In the genomic region with DNA sequence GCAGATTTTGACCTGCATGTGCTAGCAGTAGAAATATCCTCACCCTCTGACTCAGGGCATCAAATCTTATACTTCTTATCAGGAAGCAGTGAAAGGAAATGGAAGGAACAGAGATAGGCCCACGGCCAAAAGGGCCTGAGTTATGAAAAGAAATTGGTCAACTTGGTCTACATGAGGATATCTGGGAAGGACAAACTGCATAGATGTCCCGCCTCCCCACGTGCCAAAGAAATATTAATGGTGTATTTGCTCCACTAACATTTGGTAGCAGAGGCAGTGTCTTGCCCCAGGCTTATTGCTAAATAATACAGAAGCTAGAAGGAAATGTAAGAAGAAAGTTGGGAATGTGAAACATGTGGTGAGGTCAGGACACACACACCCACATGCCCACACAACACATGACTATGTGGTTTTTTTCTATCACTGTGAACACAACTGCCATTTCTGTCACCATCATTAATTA, we compare ENCODE assay signal across 16 cellular contexts.
DNase-seq lines count a peak whose midpoint lies in the region; TF ChIP-seq lines count a peak whose summit lies in the region.
"Had no signal": no experiment of that assay in that cellular context is flagged by ENCODE, and none has a peak within 500 bp of the region (broad histone marks: within the 10 kb centered on the region; RNA-seq: fewer than 3 reads in every experiment).

No MANE protein-coding gene starts in this region.

- H3K27ac Mint-ChIP-seq in MCF 10A (ENCODE audit: low read depth, unreplicated experiment) = peak overlapping the region; percentile 11
- H3K27ac Mint-ChIP-seq: activated naive CD4-positive, alpha-beta T cell treated with anti-CD3 and anti-CD28 coated beads for 36 hours; effector memory CD8-positive, alpha-beta T cell had no signal

- no peaks in the 10 kb centered on the region for H3K36me3 Mint-ChIP-seq in MCF 10A (ENCODE audit: insufficient read depth, unreplicated experiment)

- H3K27ac ChIP-seq in breast epithelium = no peak overlapping the region
- H3K27ac ChIP-seq in epithelial cell of prostate = peak overlapping the region; percentile 83
- H3K27ac ChIP-seq in uterus = peak overlapping the region; percentile 48 to 63
- H3K27ac ChIP-seq: pancreas had no signal

- H3K27me3 ChIP-seq in breast epithelium = no peaks in the 10 kb centered on the region
- H3K27me3 ChIP-seq in uterus = no peaks in the 10 kb centered on the region
- H3K27me3 ChIP-seq: pancreas, upper lobe of left lung had no signal

- intact Hi-C loops in MCF 10A (cut with micrococcal nuclease) (no loop called here), breast epithelium (cut with DNase I; ENCODE audit: low total_unique reads) (no loop called here), uterus (cut with DNase I; ENCODE audit: low total_unique reads) (no loop called here)

- no peaks in the 10 kb centered on the region for H3K9me3 Mint-ChIP-seq in MCF 10A (ENCODE audit: unreplicated experiment)
- H3K9me3 Mint-ChIP-seq: activated naive CD4-positive, alpha-beta T cell treated with anti-CD3 and anti-CD28 coated beads for 36 hours had no signal

- CTCF ChIA-PET in MCF 10A (lab: Yijun Ruan, JAX) = interaction anchor here (0.5 to 1.2 kb wide), 4 partner anchors 92 to 168 kb away, joined by 3 read pairs; no protein-coding TSS in a partner anchor

- TF ChIP-seq POLR2A in breast epithelium (IDR thresholded peaks at IDR 0.05) = no peak
- TF ChIP-seq POLR2A in uterus (IDR thresholded peaks at IDR 0.05) = no peak

- no peaks in the 10 kb centered on the region for H3K27me3 Mint-ChIP-seq in MCF 10A (ENCODE audit: insufficient read depth, unreplicated experiment)
- H3K27me3 Mint-ChIP-seq: effector memory CD8-positive, alpha-beta T cell had no signal

- H3K4me1 Mint-ChIP-seq in MCF 10A (ENCODE audit: insufficient read depth, unreplicated experiment) = peaks cover 52% of the 10 kb centered on the region

- H3K4me1 ChIP-seq in breast epithelium (no peaks in the 10 kb centered on the region), uterus (no peaks in the 10 kb centered on the region)
- H3K4me1 ChIP-seq: pancreas had no signal

- no peaks in the 10 kb centered on the region for H3K36me3 ChIP-seq in breast epithelium
- no peaks in the 10 kb centered on the region for H3K36me3 ChIP-seq in uterus
- H3K36me3 ChIP-seq: pancreas, upper lobe of left lung had no signal

- no peak for TF ChIP-seq CTCF in MCF 10A (IDR thresholded peaks at IDR 0.05; ENCODE audit: unreplicated experiment)
- TF ChIP-seq CTCF in breast epithelium (IDR thresholded peaks at IDR 0.05) = no peak
- TF ChIP-seq CTCF in uterus (IDR thresholded peaks at IDR 0.05) = no peak

- peak; percentile 67 for DNase-seq in MCF 10A (ENCODE audit: unreplicated experiment)
- no peak for DNase-seq in breast epithelium (ENCODE audit: low spot score in 2 of 2)
- no peak for DNase-seq in epithelial cell of prostate (ENCODE audit: low read depth, low spot score)
- peak; percentile 20 for DNase-seq in left kidney (ENCODE audit: low read depth, low spot score)
- DNase-seq in uterus = peak; percentile 24 to 42
- no peak for DNase-seq in DMS 273 treated with DMSO at 0.1 percent for 48 hours (lab: John Stamatoyannopoulos, UW)
- DNase-seq in cortex of kidney (lab: John Stamatoyannopoulos, UW) = no peak
- DNase-seq in NCI-H2029 treated with DMSO at 0.1 percent for 48 hours (lab: John Stamatoyannopoulos, UW) = no peak
- DNase-seq: 8988T; activated CD4-positive, alpha-beta T cell treated with anti-CD3 and anti-CD28 coated beads, Interleukin-2, amount 50 U/mL, for 1 hour; activated naive CD4-positive, alpha-beta T cell treated with anti-CD3 and anti-CD28 coated beads for 36 hours; DND-41; effector memory CD8-positive, alpha-beta T cell; KBM-7; pancreas had no signal

- H3K4me3 ChIP-seq in breast epithelium (no peak overlapping the region), uterus (no peak overlapping the region)
- H3K4me3 ChIP-seq: pancreas, upper lobe of left lung had no signal

- H3K9me3 ChIP-seq in breast epithelium (no peaks in the 10 kb centered on the region), uterus (no peaks in the 10 kb centered on the region)
- H3K9me3 ChIP-seq: pancreas, upper lobe of left lung had no signal

- POLR2A ChIA-PET in MCF 10A (lab: Yijun Ruan, JAX) = interaction anchor here (1.2 kb wide), 1 partner anchor 13 kb away, joined by 5 read pairs; no protein-coding TSS in a partner anchor

- no peak overlapping the region for H3K4me3 Mint-ChIP-seq in MCF 10A (ENCODE audit: unreplicated experiment)
- H3K4me3 Mint-ChIP-seq: activated naive CD4-positive, alpha-beta T cell treated with anti-CD3 and anti-CD28 coated beads for 36 hours; effector memory CD8-positive, alpha-beta T cell had no signal

- no TSS peak for BruUV-seq in MCF 10A (replicated peaks; lab: Mats Ljungman, UMichigan)

Comparison
In these comparisons a context has a peak if more than half of its experiments do, and no peak if none do; other contexts are left out.
1. DNase-seq: peak in MCF 10A (single experiment), left kidney (single experiment) and uterus (2 of 2); none in breast epithelium (0 of 2), epithelial cell of prostate (single experiment), DMS 273 treated with DMSO at 0.1 percent for 48 hours (single experiment), cortex of kidney (single experiment) and NCI-H2029 treated with DMSO at 0.1 percent for 48 hours (single experiment).
2. H3K27ac ChIP-seq: peak in epithelial cell of prostate (single experiment) and uterus (2 of 2); none in breast epithelium (0 of 2).